ENCODE assay signal across 29 cellular contexts in genomic region chr2:131081190-131081589, GRCh38. TPM values are rescaled to one million over a fixed set of nuclear protein-coding genes. Genes with fewer than 3 reads are reported as not detected.
DNase-seq lines count a peak whose midpoint lies in the region; ATAC-seq and TF ChIP-seq lines count a peak whose summit lies in the region.
"Had no signal": no experiment of that assay in that cellular context is flagged by ENCODE, and none has a peak within 500 bp of the region (broad histone marks: within the 10 kb centered on the region; RNA-seq: fewer than 3 reads in every experiment).

No MANE protein-coding gene starts in this region.

- H3K36me3 Mint-ChIP-seq in activated CD8-positive, alpha-beta memory T cell treated with anti-CD3 and anti-CD28 coated beads, Interleukin-2, amount 10 ng/mL, durations not matched to agents 7 days and 5 days: peaks cover 60% of the 10 kb centered on the region
- peaks cover 76% of the 10 kb centered on the region for H3K36me3 Mint-ChIP-seq in effector memory CD8-positive, alpha-beta T cell (ENCODE audit: insufficient read depth)
- peaks cover 31% of the 10 kb centered on the region for H3K36me3 Mint-ChIP-seq in progenitor cell of endocrine pancreas (ENCODE audit: insufficient read depth)

- H3K4me1 ChIP-seq in PC-3 (ENCODE audit: insufficient read depth, low read length): no peaks in the 10 kb centered on the region
- H3K4me1 ChIP-seq: A549, HAP-1 had no signal

- peaks cover 36% of the 10 kb centered on the region for H3K4me1 Mint-ChIP-seq in activated CD8-positive, alpha-beta memory T cell treated with anti-CD3 and anti-CD28 coated beads, Interleukin-2, amount 10 ng/mL, durations not matched to agents 7 days and 5 days
- H3K4me1 Mint-ChIP-seq in effector memory CD8-positive, alpha-beta T cell (ENCODE audit: low read depth in 2 of 2): peaks cover 47 to 65% of the 10 kb centered on the region in 2 donors
- H3K4me1 Mint-ChIP-seq in progenitor cell of endocrine pancreas (ENCODE audit: low read depth): peaks cover 20% of the 10 kb centered on the region

- peaks cover 73% of the 10 kb centered on the region for H3K36me3 ChIP-seq in PC-3 (ENCODE audit: low read depth, low read length)

- POLR2A ChIA-PET in PC-3 (lab: Charles Lee; ENCODE audit: unreplicated experiment): no interaction called here

- H2AFZ ChIP-seq in PC-3 (ENCODE audit: low read length): no peak overlapping the region

- peaks cover 90% of the 10 kb centered on the region for H3K79me2 ChIP-seq in PC-3 (ENCODE audit: low read length)

- no peaks in the 10 kb centered on the region for H3K27me3 Mint-ChIP-seq in activated CD8-positive, alpha-beta memory T cell treated with anti-CD3 and anti-CD28 coated beads, Interleukin-2, amount 10 ng/mL, durations not matched to agents 7 days and 5 days
- no peaks in the 10 kb centered on the region for H3K27me3 Mint-ChIP-seq in effector memory CD8-positive, alpha-beta T cell
- H3K27me3 Mint-ChIP-seq in progenitor cell of endocrine pancreas: no peaks in the 10 kb centered on the region
- H3K27me3 Mint-ChIP-seq: B cell, T-cell had no signal

- H3K4me3 ChIP-seq in PC-3 (ENCODE audit: low read length): no peak overlapping the region
- H3K4me3 ChIP-seq: A549, coronary artery, esophagus muscularis mucosa, gastroesophageal sphincter, HAP-1, SJSA1, skin epidermis, tibial artery had no signal

- H3K27me3 ChIP-seq in PC-3 (ENCODE audit: low read length): no peaks in the 10 kb centered on the region
- H3K27me3 ChIP-seq: esophagus muscularis mucosa, gastroesophageal sphincter, SJSA1, tibial artery had no signal

- peak overlapping the region; percentile 8 for H3K27ac Mint-ChIP-seq in activated CD8-positive, alpha-beta memory T cell treated with anti-CD3 and anti-CD28 coated beads, Interleukin-2, amount 10 ng/mL, durations not matched to agents 7 days and 5 days
- peak overlapping the region; percentile 30 to 35 for H3K27ac Mint-ChIP-seq in effector memory CD8-positive, alpha-beta T cell
- H3K27ac Mint-ChIP-seq in progenitor cell of endocrine pancreas: peak overlapping the region; percentile 43
- H3K27ac Mint-ChIP-seq: B cell, T-cell had no signal

- BruUV-seq in PC-3 (replicated peaks; lab: Mats Ljungman, UMichigan): TSS peak; percentile 14

- no peak overlapping the region for H3K4me2 ChIP-seq in PC-3 (ENCODE audit: low read length)
- H3K4me2 ChIP-seq: A549, KMS-11 had no signal

- CTCF ChIA-PET in activated CD8-positive, alpha-beta memory T cell treated with anti-CD3 and anti-CD28 coated beads, Interleukin-2, amount 10 ng/mL, durations not matched to agents 7 days and 5 days (lab: Charles Lee): no interaction called here
- CTCF ChIA-PET in PC-3 (lab: Charles Lee): interaction anchor here (0.6 kb wide), 2 partner anchors 10 to 126 kb away, joined by 3 read pairs; no protein-coding TSS in a partner anchor

- H3K9me3 ChIP-seq in PC-3 (ENCODE audit: low read length): no peaks in the 10 kb centered on the region
- H3K9me3 ChIP-seq: A549, esophagus muscularis mucosa, gastroesophageal sphincter, HAP-1, SJSA1, tibial artery had no signal

- no peak for TF ChIP-seq CTCF in PC-3 (conservative IDR thresholded peaks at IDR 0.05; ENCODE audit: low read depth, low read length)
- TF ChIP-seq CTCF in progenitor cell of endocrine pancreas (IDR thresholded peaks at IDR 0.05; ENCODE audit: unreplicated experiment): no peak

- H3K9me2 ChIP-seq in PC-3 (replicated peaks; ENCODE audit: low read length): no peaks in the 10 kb centered on the region

- H3K9ac ChIP-seq in PC-3 (ENCODE audit: low read length): no peak overlapping the region
- H3K9ac ChIP-seq: KMS-11 had no signal

- H3F3A ChIP-seq in PC-3 (ENCODE audit: low read length, unreplicated experiment): no peaks in the 10 kb centered on the region

- DNase-seq in activated CD8-positive, alpha-beta memory T cell treated with anti-CD3 and anti-CD28 coated beads, Interleukin-2, amount 10 ng/mL, durations not matched to agents 7 days and 5 days: no peak
- no peak for DNase-seq in activated CD8-positive, alpha-beta memory T cell treated with anti-CD3 and anti-CD28 coated beads, Interleukin-2, amount 50 U/mL, for 48 hours
- DNase-seq in PC-3 (no peak), progenitor cell of endocrine pancreas (ENCODE audit: low spot score, unreplicated experiment) (no peak), ecto neural progenitor cell (ENCODE audit: low spot score) (no peak)
- no peak for DNase-seq in effector memory CD8-positive, alpha-beta T cell
- DNase-seq: activated naive CD4-positive, alpha-beta T cell treated with anti-CD3 and anti-CD28 coated beads, Interleukin-2, amount 50 U/mL, for 16 hours; activated T-cell treated with anti-CD3 and anti-CD28 coated beads, Interleukin-2, amount 50 U/mL, for 48 hours; anterior cingulate cortex; DMS53; NCI-H1436 treated with DMSO at 0.1 percent for 48 hours; NCI-H345; NCI-H748 treated with DMSO at 0.1 percent for 48 hours; stimulated activated CD4-positive, alpha-beta T cell treated with anti-CD3 and anti-CD28 coated beads, Interleukin-1b, Interleukin-23, amount 100 ng/mL, for 48 hours; stimulated activated CD8-positive, alpha-beta memory T cell treated with anti-CD3 and anti-CD28 coated beads, Interleukin-4, amount 100 ng/mL, for 48 hours; T-cell; tibial artery had no signal

- no peak for ATAC-seq in activated CD8-positive, alpha-beta memory T cell treated with anti-CD3 and anti-CD28 coated beads, Interleukin-2, amount 10 ng/mL, durations not matched to agents 7 days and 5 days
- no peak for ATAC-seq in PC-3
- no peak for ATAC-seq in effector memory CD8-positive, alpha-beta T cell (replicated peaks)
- no peak for ATAC-seq in HG02852 (IDR thresholded peaks at IDR 0.05; ENCODE audit: unreplicated experiment)
- no peak for ATAC-seq in GM21360 (IDR thresholded peaks at IDR 0.05; ENCODE audit: unreplicated experiment)
- ATAC-seq: A549, gastroesophageal sphincter, left lobe of liver, T-cell had no signal

- H3K4me3 Mint-ChIP-seq in activated CD8-positive, alpha-beta memory T cell treated with anti-CD3 and anti-CD28 coated beads, Interleukin-2, amount 10 ng/mL, durations not matched to agents 7 days and 5 days: no peak overlapping the region
- peak overlapping the region in 1 of 2 donors; percentile 5 for H3K4me3 Mint-ChIP-seq in effector memory CD8-positive, alpha-beta T cell
- H3K4me3 Mint-ChIP-seq in progenitor cell of endocrine pancreas (ENCODE audit: low read depth): no peak overlapping the region
- H3K4me3 Mint-ChIP-seq: B cell, T-cell had no signal

- intact Hi-C loops in PC-3 (cut with micrococcal nuclease): no loop called here

- H3K9me3 Mint-ChIP-seq in activated CD8-positive, alpha-beta memory T cell treated with anti-CD3 and anti-CD28 coated beads, Interleukin-2, amount 10 ng/mL, durations not matched to agents 7 days and 5 days (ENCODE audit: low read depth): no peaks in the 10 kb centered on the region
- no peaks in the 10 kb centered on the region for H3K9me3 Mint-ChIP-seq in effector memory CD8-positive, alpha-beta T cell
- H3K9me3 Mint-ChIP-seq in progenitor cell of endocrine pancreas (ENCODE audit: low read depth): no peaks in the 10 kb centered on the region
- H3K9me3 Mint-ChIP-seq: T-cell had no signal

- peaks cover 29% of the 10 kb centered on the region for H4K20me1 ChIP-seq in PC-3 (ENCODE audit: low read length)

- no peak overlapping the region for H3K27ac ChIP-seq in PC-3 (ENCODE audit: low read length)
- H3K27ac ChIP-seq: A549, coronary artery, esophagus muscularis mucosa, gastroesophageal sphincter, KMS-11, SJSA1, skin epidermis, tibial artery had no signal

RNA-seq across cellular contexts. Expression of gene FAM168B, which starts 12.1 kb away (rescaled TPM):
- total RNA-seq in activated CD8-positive, alpha-beta memory T cell treated with anti-CD3 and anti-CD28 coated beads, Interleukin-2, amount 10 ng/mL, durations not matched to agents 7 days and 5 days: 10 to 100 TPM; 40.6 to 65.5 TPM
- total RNA-seq in PC-3 (2014; rRNA removed): 91.7 and 103 TPM in 2 replicates
- 106 and 111 TPM in 2 replicates for total RNA-seq in progenitor cell of endocrine pancreas

RNA-seq across cellular contexts. Expression of gene PLEKHB2, which starts 23.9 kb away (rescaled TPM):
- 10 to 100 TPM; 58.5 to 64.3 TPM for total RNA-seq in activated CD8-positive, alpha-beta memory T cell treated with anti-CD3 and anti-CD28 coated beads, Interleukin-2, amount 10 ng/mL, durations not matched to agents 7 days and 5 days
- total RNA-seq in PC-3 (2014; rRNA removed) (64.5 and 73.9 TPM in 2 replicates), progenitor cell of endocrine pancreas (38.8 and 40.9 TPM in 2 replicates)
